In genomic region chr1:185837711-185838110, GRCh38 we compare ENCODE assay signal across 17 cellular contexts.
DNase-seq lines count a peak whose midpoint lies in the region; ATAC-seq and TF ChIP-seq lines count a peak whose summit lies in the region.
"Had no signal": no experiment of that assay in that cellular context is flagged by ENCODE, and none has a peak within 500 bp of the region (broad histone marks: within the 10 kb centered on the region; RNA-seq: fewer than 3 reads in every experiment).

No MANE protein-coding gene starts in this region.

- TF ChIP-seq CTCF in GM23338 (conservative IDR thresholded peaks at IDR 0.05; ENCODE audit: low read depth in 2 of 2): no peak
- no peak for TF ChIP-seq CTCF in lower leg skin (IDR thresholded peaks at IDR 0.05)
- no peak for TF ChIP-seq CTCF in endodermal cell (conservative IDR thresholded peaks at IDR 0.05)

- H3K27me3 ChIP-seq in GM23338 (ENCODE audit: insufficient read depth): no peaks in the 10 kb centered on the region
- no peaks in the 10 kb centered on the region for H3K27me3 ChIP-seq in endodermal cell (ENCODE audit: control insufficient read depth, insufficient read depth, low read length, poor library complexity, severe bottlenecking)
- no peaks in the 10 kb centered on the region for H3K27me3 ChIP-seq in SJCRH30

- peaks cover 15% of the 10 kb centered on the region; the same call in 2 of the 3 replicates for H3K4me1 Mint-ChIP-seq in GM23338
- H3K4me1 Mint-ChIP-seq in endodermal cell: peaks cover 1% of the 10 kb centered on the region
- H3K4me1 Mint-ChIP-seq: B cell had no signal

- no peak for DNase-seq in GM23338 (ENCODE audit: low spot score)
- DNase-seq in SK-N-MC (ENCODE audit: low read depth, low spot score): peak; percentile 98
- peak; percentile 52 for DNase-seq in fibroblast of peridontal ligament (ENCODE audit: extremely low read depth)
- DNase-seq in activated T-cell treated with anti-CD3 and anti-CD28 coated beads, Interleukin-2, amount 50 U/mL, for 48 hours: no peak
- DNase-seq in lower leg skin (ENCODE audit: low spot score in 2 of 2): no peak
- DNase-seq in endodermal cell: no peak
- DNase-seq in SJCRH30: no peak
- DNase-seq: COR-L47, GDM1, NCI-H1105 treated with DMSO at 0.1 percent for 48 hours, NCI-H1694, NCI-H2081 treated with DMSO at 0.1 percent for 48 hours, NCI-H446 treated with DMSO at 0.1 percent for 48 hours, NCI-H774, RPMI8226, SHP77 treated with DMSO at 0.1 percent for 48 hours had no signal

- no peaks in the 10 kb centered on the region for H3K79me2 ChIP-seq in GM23338 (replicated peaks; ENCODE audit: insufficient read depth)

- H3K27me3 Mint-ChIP-seq in GM23338 (ENCODE audit: insufficient read depth, low read depth, poor library complexity) (no peaks in the 10 kb centered on the region), endodermal cell (ENCODE audit: insufficient read depth) (no peaks in the 10 kb centered on the region)
- H3K27me3 Mint-ChIP-seq: B cell had no signal

- H3K4me2 ChIP-seq in GM23338: 0 out of 2 replicates have a peak overlapping the region, but pooled peaks have one; percentile 29

- H2AFZ ChIP-seq in GM23338: no peak overlapping the region

- ATAC-seq in GM23338: no peak

- WGBS in lower leg skin, 2 donors: 69 to 88% methylated on average over 1 of the region's 1 CpG
- WGBS in endodermal cell (ENCODE audit: insufficient coverage in 1 of 2, insufficient read length in 1 of 2), 2 experiments: 84 to 88% methylated on average over 1 of the region's 1 CpG

- H3K36me3 ChIP-seq in GM23338 (ENCODE audit: insufficient read depth) (no peaks in the 10 kb centered on the region), SK-N-MC (ENCODE audit: insufficient read depth, low read length) (no peaks in the 10 kb centered on the region), endodermal cell (ENCODE audit: control insufficient read depth, insufficient read depth, low read length) (no peaks in the 10 kb centered on the region), SJCRH30 (no peaks in the 10 kb centered on the region)

- H4K20me1 ChIP-seq in GM23338 (replicated peaks; ENCODE audit: insufficient read depth): no peaks in the 10 kb centered on the region

- peak overlapping the region; percentile 42 for H3K9ac ChIP-seq in SK-N-MC (ENCODE audit: insufficient read length)
- no peak overlapping the region for H3K9ac ChIP-seq in endodermal cell (ENCODE audit: extremely low read depth, low read length, poor library complexity, severe bottlenecking)

- intact Hi-C loops in lower leg skin (cut with DNase I; ENCODE audit: low total_unique reads): no loop called here

- H3K9me3 ChIP-seq in SK-N-MC (ENCODE audit: low read depth, low read length) (no peaks in the 10 kb centered on the region), endodermal cell (ENCODE audit: control insufficient read depth, low read length) (no peaks in the 10 kb centered on the region), SJCRH30 (replicated peaks) (no peaks in the 10 kb centered on the region)

- no peak overlapping the region for H3K27ac ChIP-seq in GM23338 (ENCODE audit: low read depth)
- H3K27ac ChIP-seq in SK-N-MC: peak overlapping the region; percentile 98
- H3K27ac ChIP-seq in endodermal cell (ENCODE audit: low read depth, low read length): no peak overlapping the region
- H3K27ac ChIP-seq in SJCRH30: no peak overlapping the region

- no peaks in the 10 kb centered on the region; the same call in 2 of the 3 replicates for H3K36me3 Mint-ChIP-seq in GM23338 (ENCODE audit: low read depth)
- no peaks in the 10 kb centered on the region for H3K36me3 Mint-ChIP-seq in endodermal cell (ENCODE audit: low read depth)

- H3K27ac Mint-ChIP-seq in GM23338 (no peak overlapping the region), endodermal cell (no peak overlapping the region)
- H3K27ac Mint-ChIP-seq: B cell had no signal

- H3K4me3 Mint-ChIP-seq in GM23338 (no peak overlapping the region), endodermal cell (no peak overlapping the region)
- H3K4me3 Mint-ChIP-seq: B cell had no signal

- H3K4me1 ChIP-seq in GM23338 (ENCODE audit: insufficient read depth) (peaks cover under 1% of the 10 kb centered on the region; the same call in 1 of the 2 replicates), endodermal cell (ENCODE audit: control insufficient read depth, insufficient read depth, low read length) (no peaks in the 10 kb centered on the region), SJCRH30 (no peaks in the 10 kb centered on the region)

- TF ChIP-seq POLR2A in lower leg skin (IDR thresholded peaks at IDR 0.05): no peak

- H3F3A ChIP-seq in GM23338 (replicated peaks; ENCODE audit: low read depth): no peaks in the 10 kb centered on the region

- H3K9me2 ChIP-seq in GM23338 (ENCODE audit: insufficient read depth): no peaks in the 10 kb centered on the region

- H3K9me3 Mint-ChIP-seq in GM23338 (no peaks in the 10 kb centered on the region), endodermal cell (no peaks in the 10 kb centered on the region)

- H3K4me3 ChIP-seq in GM23338 (no peak overlapping the region), SK-N-MC (peak overlapping the region; percentile 62), lower leg skin (ENCODE audit: low read depth, poor library complexity, severe bottlenecking) (no peak overlapping the region), endodermal cell (ENCODE audit: low read length) (no peak overlapping the region), SJCRH30 (no peak overlapping the region)

TF ChIP-seq in GM23338, 12 proteins besides CTCF, POLR2A, EP300 and RAD21:
- TF ChIP-seq ZNF462 (CRISPR knock-in tag; IDR thresholded peaks at IDR 0.05) (no peak), CREB1 (CRISPR knock-in tag; IDR thresholded peaks at IDR 0.05; ENCODE audit: low read depth) (no peak), ZNF114 (CRISPR knock-in tag; IDR thresholded peaks at IDR 0.05) (no peak), POLR2AphosphoS5 (IDR thresholded peaks at IDR 0.05; ENCODE audit: low read depth) (no peak), EZH2phosphoT487 (IDR thresholded peaks at IDR 0.05; ENCODE audit: unreplicated experiment) (no peak), ZNF331 (CRISPR knock-in tag; IDR thresholded peaks at IDR 0.05; ENCODE audit: low read depth) (no peak), NANOG (IDR thresholded peaks at IDR 0.05; ENCODE audit: borderline replicate concordance) (no peak)

Comparison
In these comparisons a context has a peak if more than half of its experiments do, and no peak if none do; other contexts are left out.
1. DNase-seq: peak in SK-N-MC (single experiment) and fibroblast of peridontal ligament (single experiment); none in GM23338 (single experiment), activated T-cell treated with anti-CD3 and anti-CD28 coated beads, Interleukin-2, amount 50 U/mL, for 48 hours (0 of 2), lower leg skin (0 of 2), endodermal cell (single experiment) and SJCRH30 (0 of 2).